In the genomic region with DNA sequence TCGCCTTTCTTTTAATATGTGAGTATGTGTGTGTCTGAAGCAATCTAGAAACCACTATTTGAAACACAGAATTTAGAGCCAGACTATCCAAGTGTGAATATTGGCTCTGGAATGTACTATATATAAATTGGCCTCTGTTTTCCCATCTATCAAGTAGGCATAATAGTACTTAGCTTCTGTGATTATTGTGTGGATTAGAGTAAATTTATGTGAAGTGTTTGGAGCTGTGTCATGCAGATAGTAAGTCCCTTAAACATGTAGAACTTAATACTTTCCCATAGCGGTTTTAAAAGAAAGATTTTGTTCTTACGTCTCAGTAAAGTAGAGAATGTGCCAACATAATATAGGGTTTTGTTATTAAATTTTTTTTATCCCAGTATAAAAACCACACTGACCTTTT, we compare ENCODE assay signal across 26 cellular contexts.
"Had no signal": no experiment of that assay in that cellular context is flagged by ENCODE, and none has a peak within 500 bp of the region (broad histone marks: within the 10 kb centered on the region; RNA-seq: fewer than 3 reads in every experiment).

No MANE protein-coding gene starts in this region.

- H3K9me3 ChIP-seq: gastrocnemius medialis, mucosa of descending colon, neutrophil, pancreas, right lobe of liver, stomach, thyroid gland, vagina had no signal

- H3K27me3 Mint-ChIP-seq: effector memory CD8-positive, alpha-beta T cell; memory B cell; naive B cell; natural killer cell treated with Interleukin-12 subunit alpha and Interleukin-12 subunit beta and Interleukin-15 and Interleukin-18, amount 100 ng/mL, for 72 hours had no signal

- H3K27ac ChIP-seq: coronary artery, esophagus squamous epithelium, gastrocnemius medialis, neutrophil, pancreas, right lobe of liver, stomach, thyroid gland, vagina had no signal

- H3K4me1 Mint-ChIP-seq: memory B cell; naive B cell; stimulated activated effector memory CD8-positive, alpha-beta T cell treated with anti-CD3 and anti-CD28 coated beads, Interleukin-12 subunit alpha, Interleukin-12 subunit beta, amount 100 ng/mL, for 72 hours had no signal

- H3K36me3 ChIP-seq: esophagus squamous epithelium, gastrocnemius medialis, neutrophil, pancreas, right lobe of liver, stomach, thyroid gland, vagina had no signal

- H3K4me3 ChIP-seq: coronary artery, esophagus squamous epithelium, gastrocnemius medialis, lung, mucosa of descending colon, pancreas, right lobe of liver, stomach, thyroid gland, vagina had no signal

- H3K36me3 Mint-ChIP-seq: memory B cell; mesothelial cell of epicardium; naive B cell; stimulated activated effector memory CD8-positive, alpha-beta T cell treated with anti-CD3 and anti-CD28 coated beads, Interleukin-12 subunit alpha, Interleukin-12 subunit beta, amount 100 ng/mL, for 72 hours had no signal

- H3K4me1 ChIP-seq: esophagus squamous epithelium, gastrocnemius medialis, pancreas, right lobe of liver, stomach, thyroid gland, vagina had no signal

- ATAC-seq: effector memory CD8-positive, alpha-beta T cell; gastrocnemius medialis; mucosa of descending colon; natural killer cell treated with Interleukin-12 subunit alpha and Interleukin-12 subunit beta and Interleukin-15 and Interleukin-18, amount 100 ng/mL, for 72 hours; pancreas; right lobe of liver; stimulated activated effector memory CD8-positive, alpha-beta T cell treated with anti-CD3 and anti-CD28 coated beads, Interleukin-12 subunit alpha, Interleukin-12 subunit beta, amount 100 ng/mL, for 72 hours had no signal

- H3K27ac Mint-ChIP-seq: effector memory CD8-positive, alpha-beta T cell; memory B cell; mesothelial cell of epicardium; natural killer cell treated with Interleukin-12 subunit alpha and Interleukin-12 subunit beta and Interleukin-15 and Interleukin-18, amount 100 ng/mL, for 72 hours; stimulated activated effector memory CD8-positive, alpha-beta T cell treated with anti-CD3 and anti-CD28 coated beads, Interleukin-12 subunit alpha, Interleukin-12 subunit beta, amount 100 ng/mL, for 72 hours had no signal

- H3K4me3 Mint-ChIP-seq: effector memory CD8-positive, alpha-beta T cell; memory B cell; mesothelial cell of epicardium; naive B cell; natural killer cell treated with Interleukin-12 subunit alpha and Interleukin-12 subunit beta and Interleukin-15 and Interleukin-18, amount 100 ng/mL, for 72 hours; neural crest cell; stimulated activated effector memory CD8-positive, alpha-beta T cell treated with anti-CD3 and anti-CD28 coated beads, Interleukin-12 subunit alpha, Interleukin-12 subunit beta, amount 100 ng/mL, for 72 hours had no signal

- DNase-seq: dermis blood vessel endothelial cell; effector memory CD8-positive, alpha-beta T cell; erythroblast; esophagus squamous epithelium; gastrocnemius medialis; head of caudate nucleus; mucosa of descending colon; naive B cell; pancreas; retina; right lobe of liver; stimulated activated CD4-positive, alpha-beta T cell treated with anti-CD3 and anti-CD28 coated beads, Interleukin-2, amount 100 ng/mL, for 24 hours; stimulated activated CD4-positive, alpha-beta T cell treated with anti-CD3 and anti-CD28 coated beads, Interleukin-4, amount 100 ng/mL, for 24 hours; stimulated activated naive CD4-positive, alpha-beta T cell treated with Interleukin-2 at 50 U/mL for 16 hours; stomach; thyroid gland; trophoblast cell had no signal

- H3K27me3 ChIP-seq: esophagus squamous epithelium, gastrocnemius medialis, neutrophil, pancreas, right lobe of liver, stomach, thyroid gland, vagina had no signal
